In genomic region chr1:169013821-169014220, GRCh38 we compare ENCODE assay signal across 25 cellular contexts.
"Had no signal": no experiment of that assay in that cellular context is flagged by ENCODE, and none has a peak within 500 bp of the region (broad histone marks: within the 10 kb centered on the region; RNA-seq: fewer than 3 reads in every experiment).

No MANE protein-coding gene starts in this region.

- H3K9me3 ChIP-seq: colonic mucosa, esophagus muscularis mucosa, gastroesophageal sphincter, heart left ventricle, left lung, lower lobe of right lung, mucosa of descending colon had no signal

- H3K4me1 ChIP-seq: colonic mucosa, esophagus muscularis mucosa, foreskin keratinocyte, gastroesophageal sphincter, heart left ventricle, left lung, lower lobe of right lung had no signal

- FAIRE-seq: endometrium, frontal cortex, islet of Langerhans, keratinocyte had no signal

- H3K4me3 Mint-ChIP-seq: dendritic cell treated with granulocyte-macrophage colony-stimulating factor and Interleukin-4, amounts not matched to agents 40 ng/mL and 50 ng/mL, for 4 days; effector memory CD8-positive, alpha-beta T cell; endodermal cell; mesothelial cell of epicardium; naive B cell; naive thymus-derived CD8-positive, alpha-beta T cell had no signal

- H3K27me3 ChIP-seq: colonic mucosa, esophagus muscularis mucosa, foreskin keratinocyte, gastroesophageal sphincter, heart left ventricle, hepatocyte, left lung had no signal

- H3K27ac Mint-ChIP-seq: dendritic cell treated with granulocyte-macrophage colony-stimulating factor and Interleukin-4, amounts not matched to agents 40 ng/mL and 50 ng/mL, for 4 days; effector memory CD8-positive, alpha-beta T cell; endodermal cell; mesothelial cell of epicardium; naive B cell; naive thymus-derived CD8-positive, alpha-beta T cell had no signal

- H3K36me3 ChIP-seq: colonic mucosa, esophagus muscularis mucosa, gastroesophageal sphincter, heart left ventricle, left lung, lower lobe of right lung had no signal

- H3K36me3 Mint-ChIP-seq: mesothelial cell of epicardium; naive B cell; naive thymus-derived CD8-positive, alpha-beta T cell had no signal

- H3K4me1 Mint-ChIP-seq: naive B cell had no signal

- H3K4me3 ChIP-seq: colonic mucosa, esophagus muscularis mucosa, gastroesophageal sphincter, heart left ventricle, hepatocyte, left lung, lower lobe of right lung, mucosa of descending colon had no signal

- DNase-seq: colonic mucosa; cortex of kidney; effector CD8-positive, alpha-beta T cell; effector memory CD8-positive, alpha-beta T cell; endodermal cell; foreskin keratinocyte; heart left ventricle; hypothalamus; left cardiac atrium; left lung; left ventricle myocardium superior; lower lobe of right lung; mesenchymal stem cell; mucosa of descending colon; naive B cell; naive thymus-derived CD8-positive, alpha-beta T cell had no signal

- H3K27me3 Mint-ChIP-seq: naive thymus-derived CD8-positive, alpha-beta T cell had no signal

- H3K27ac ChIP-seq: colonic mucosa, esophagus muscularis mucosa, foreskin keratinocyte, gastroesophageal sphincter, heart left ventricle, hepatocyte, left lung, lower lobe of right lung had no signal

- H3K9me3 Mint-ChIP-seq: dendritic cell treated with granulocyte-macrophage colony-stimulating factor and Interleukin-4, amounts not matched to agents 40 ng/mL and 50 ng/mL, for 4 days; effector memory CD8-positive, alpha-beta T cell; endodermal cell; mesothelial cell of epicardium; naive B cell; naive thymus-derived CD8-positive, alpha-beta T cell had no signal
